In genomic region chr1:4215391-4215790, GRCh38 we compare ENCODE assay signal across 23 cellular contexts.
"Had no signal": no experiment of that assay in that cellular context is flagged by ENCODE, and none has a peak within 500 bp of the region (broad histone marks: within the 10 kb centered on the region; RNA-seq: fewer than 3 reads in every experiment).

No MANE protein-coding gene starts in this region.

- H3K27me3 ChIP-seq: brain microvascular endothelial cell had no signal

- ATAC-seq: activated CD4-positive, alpha-beta T cell treated with anti-CD3 and anti-CD28 coated beads for 36 hours; activated T-cell treated with anti-CD3 and anti-CD28 coated beads, Interleukin-2, amount 50 U/mL, for 4 hours; activated T-helper 17 cell treated with anti-CD3 and anti-CD28 coated beads, Interleukin-2, amount 50 U/mL, for 72 hours; esophagus mucosa had no signal

- DNase-seq: activated CD4-positive, alpha-beta memory T cell treated with anti-CD3 and anti-CD28 coated beads, Interleukin-2, amount 10 ng/mL, durations not matched to agents 7 days and 5 days; activated CD4-positive, alpha-beta T cell treated with anti-CD3 and anti-CD28 coated beads for 36 hours; activated CD4-positive, alpha-beta T cell treated with anti-CD3 and anti-CD28 coated beads, Interleukin-2, amount 10 ng/mL, durations not matched to agents 24 days and 14 days; activated CD4-positive, alpha-beta T cell treated with anti-CD3 and anti-CD28 coated beads, Interleukin-2, amount 50 U/mL, for 4 hours; activated CD4-positive, CD25-positive, alpha-beta regulatory T cell; activated CD4-positive, CD25-positive, alpha-beta regulatory T cell treated with anti-CD3 and anti-CD28 coated beads, Interleukin-2, amount 50 U/mL, for 72 hours; activated effector memory CD4-positive, alpha-beta T cell treated with Interleukin-2 at 50 U/mL for 16 hours; activated gamma-delta T cell treated with Interleukin-2 at 50 U/mL for 16 hours; activated naive CD4-positive, alpha-beta T cell treated with anti-CD3 and anti-CD28 coated beads, Interleukin-2, amount 50 U/mL, for 16 hours; activated naive CD4-positive, alpha-beta T cell treated with Interleukin-2 at 50 U/mL for 16 hours; activated T-cell treated with anti-CD3 and anti-CD28 coated beads, Interleukin-2, amount 50 U/mL, for 4 hours; amniotic stem cell; anterior cingulate cortex; brain microvascular endothelial cell; dorsolateral prefrontal cortex; effector memory CD4-positive, alpha-beta T cell; endodermal cell; foreskin melanocyte; head of caudate nucleus; T-helper 2 cell had no signal

- H3K27ac ChIP-seq: brain microvascular endothelial cell, coronary artery, dorsolateral prefrontal cortex had no signal

- H3K36me3 ChIP-seq: brain microvascular endothelial cell had no signal

- H3K4me3 ChIP-seq: coronary artery, dorsolateral prefrontal cortex had no signal
